In genomic region chr7:5643280-5643679, GRCh38 we compare ENCODE assay signal across 10 cellular contexts. TPM values are rescaled to one million over a fixed set of nuclear protein-coding genes. Genes with fewer than 3 reads are reported as not detected.
DNase-seq lines count a peak whose midpoint lies in the region; ATAC-seq and TF ChIP-seq lines count a peak whose summit lies in the region.
"Had no signal": no experiment of that assay in that cellular context is flagged by ENCODE, and none has a peak within 500 bp of the region (broad histone marks: within the 10 kb centered on the region; RNA-seq: fewer than 3 reads in every experiment).

No MANE protein-coding gene starts in this region.

- peaks cover 0 to 99% (median 14%) of the 10 kb centered on the region in 9 donors for H3K36me3 ChIP-seq in heart right ventricle
- H3K36me3 ChIP-seq in neural progenitor cell = no peaks in the 10 kb centered on the region
- peaks cover 19% of the 10 kb centered on the region for H3K36me3 ChIP-seq in Karpas-422 (ENCODE audit: insufficient read depth, low read length)

- H3K27me3 Mint-ChIP-seq in activated CD4-positive, alpha-beta T cell treated with anti-CD3 and anti-CD28 coated beads for 36 hours = no peaks in the 10 kb centered on the region
- H3K27me3 Mint-ChIP-seq in activated CD8-positive, alpha-beta T cell treated with anti-CD3 and anti-CD28 coated beads for 36 hours = no peaks in the 10 kb centered on the region
- peaks cover under 1% of the 10 kb centered on the region for H3K27me3 Mint-ChIP-seq in neural progenitor cell (ENCODE audit: insufficient read depth, low read depth)
- H3K27me3 Mint-ChIP-seq: activated B cell treated with CpG ODN at 0.5 μM for 24 hours had no signal

- ATAC-seq in activated CD4-positive, alpha-beta T cell treated with anti-CD3 and anti-CD28 coated beads for 36 hours = peak; percentile 61
- peak; percentile 75 for ATAC-seq in activated CD8-positive, alpha-beta T cell treated with anti-CD3 and anti-CD28 coated beads for 36 hours
- peak; percentile 69 to 91 (median 80) for ATAC-seq in heart right ventricle

- no peak for TF ChIP-seq CTCF in activated CD8-positive, alpha-beta T cell treated with anti-CD3 and anti-CD28 coated beads for 36 hours (IDR thresholded peaks at IDR 0.05)
- TF ChIP-seq CTCF in heart right ventricle (IDR thresholded peaks at IDR 0.05) (no peak), neural progenitor cell (IDR thresholded peaks at IDR 0.05) (no peak)

- peaks cover 12% of the 10 kb centered on the region for H3F3A ChIP-seq in neural progenitor cell (ENCODE audit: low read depth)

- POLR2A ChIA-PET in activated CD4-positive, alpha-beta T cell treated with anti-CD3 and anti-CD28 coated beads for 36 hours (lab: Charles Lee) = interaction anchor here (1.4 kb wide), 1 partner anchor 18 kb away, joined by 3 read pairs; no protein-coding TSS in a partner anchor
- POLR2A ChIA-PET in activated CD8-positive, alpha-beta T cell treated with anti-CD3 and anti-CD28 coated beads for 36 hours (lab: Charles Lee) = no interaction called here

- H3K36me3 Mint-ChIP-seq in activated CD4-positive, alpha-beta T cell treated with anti-CD3 and anti-CD28 coated beads for 36 hours (ENCODE audit: low read depth) = peaks cover 48% of the 10 kb centered on the region
- H3K36me3 Mint-ChIP-seq in activated CD8-positive, alpha-beta T cell treated with anti-CD3 and anti-CD28 coated beads for 36 hours (ENCODE audit: low read depth) = peaks cover 53% of the 10 kb centered on the region
- peaks cover 39% of the 10 kb centered on the region for H3K36me3 Mint-ChIP-seq in neural progenitor cell

- DNase-seq in activated CD4-positive, alpha-beta T cell treated with anti-CD3 and anti-CD28 coated beads for 36 hours = peak; percentile 47
- no peak for DNase-seq in activated CD4-positive, alpha-beta T cell treated with anti-CD3 and anti-CD28 coated beads for 1 hour
- DNase-seq in activated CD8-positive, alpha-beta T cell treated with anti-CD3 and anti-CD28 coated beads for 36 hours = peak; percentile 45
- DNase-seq in heart right ventricle (peak; percentile 40 to 47), neural progenitor cell (ENCODE audit: low spot score) (no peak), Karpas-422 (no peak), NCI-H524 (lab: John Stamatoyannopoulos, UW) (no peak)
- peak; percentile 8 to 13 for DNase-seq in stimulated activated CD8-positive, alpha-beta memory T cell treated with anti-CD3 and anti-CD28 coated beads, Interleukin-4, amount 100 ng/mL, for 1 hour (ENCODE audit: low read depth in 2 of 2, low spot score in 1 of 2)
- DNase-seq: activated B cell treated with CpG ODN at 0.5 μM for 24 hours, IMR-90 had no signal

- no peaks in the 10 kb centered on the region for H3K9me3 ChIP-seq in heart right ventricle
- no peaks in the 10 kb centered on the region for H3K9me3 ChIP-seq in neural progenitor cell (ENCODE audit: low read depth)
- H3K9me3 ChIP-seq in Karpas-422 (ENCODE audit: low read length) = no peaks in the 10 kb centered on the region

- H3K27ac ChIP-seq in heart right ventricle (peak overlapping the region in 7 of 10 donors; percentile 8 to 70 (median 53)), neural progenitor cell (no peak overlapping the region), Karpas-422 (ENCODE audit: low read length) (no peak overlapping the region)

- H3K9ac ChIP-seq in neural progenitor cell = no peak overlapping the region
- no peak overlapping the region for H3K9ac ChIP-seq in Karpas-422 (ENCODE audit: low read length)

- 59 to 66% methylated on average over 7 of the region's 7 CpGs for WGBS in heart right ventricle, 2 donors

- no peak overlapping the region for H3K4me2 ChIP-seq in neural progenitor cell
- H3K4me2 ChIP-seq in Karpas-422 (ENCODE audit: low read depth, low read length, poor library complexity, severe bottlenecking) = no peak overlapping the region

- H3K4me3 Mint-ChIP-seq in activated CD4-positive, alpha-beta T cell treated with anti-CD3 and anti-CD28 coated beads for 36 hours = no peak overlapping the region
- no peak overlapping the region for H3K4me3 Mint-ChIP-seq in activated CD8-positive, alpha-beta T cell treated with anti-CD3 and anti-CD28 coated beads for 36 hours
- H3K4me3 Mint-ChIP-seq in neural progenitor cell = no peak overlapping the region
- H3K4me3 Mint-ChIP-seq: activated B cell treated with CpG ODN at 0.5 μM for 24 hours had no signal

- H3K9me3 Mint-ChIP-seq in activated CD4-positive, alpha-beta T cell treated with anti-CD3 and anti-CD28 coated beads for 36 hours (ENCODE audit: low read depth) = no peaks in the 10 kb centered on the region
- H3K9me3 Mint-ChIP-seq in activated CD8-positive, alpha-beta T cell treated with anti-CD3 and anti-CD28 coated beads for 36 hours = no peaks in the 10 kb centered on the region
- no peaks in the 10 kb centered on the region for H3K9me3 Mint-ChIP-seq in neural progenitor cell
- H3K9me3 Mint-ChIP-seq: activated B cell treated with CpG ODN at 0.5 μM for 24 hours had no signal

- intact Hi-C loops in activated CD4-positive, alpha-beta T cell treated with anti-CD3 and anti-CD28 coated beads for 36 hours (cut with DNase I, micrococcal nuclease) = loop anchor here (2.0 to 5.0 kb wide), 2 partner anchors 58 to 59 kb away; no protein-coding TSS in a partner anchor
- intact Hi-C loops in activated CD8-positive, alpha-beta T cell treated with anti-CD3 and anti-CD28 coated beads for 36 hours (cut with micrococcal nuclease) = no loop called here
- intact Hi-C loops in heart right ventricle (cut with DNase I) = no loop called here

- no peak overlapping the region for H3K4me3 ChIP-seq in heart right ventricle
- H3K4me3 ChIP-seq in neural progenitor cell = no peak overlapping the region
- H3K4me3 ChIP-seq in Karpas-422 (ENCODE audit: low read length) = no peak overlapping the region

- no peak overlapping the region for H2AFZ ChIP-seq in neural progenitor cell (replicated peaks)
- H2AFZ ChIP-seq in Karpas-422 (ENCODE audit: low read length) = no peak overlapping the region

- H3K4me1 Mint-ChIP-seq in activated CD4-positive, alpha-beta T cell treated with anti-CD3 and anti-CD28 coated beads for 36 hours = peaks cover 37% of the 10 kb centered on the region
- peaks cover 27% of the 10 kb centered on the region for H3K4me1 Mint-ChIP-seq in activated CD8-positive, alpha-beta T cell treated with anti-CD3 and anti-CD28 coated beads for 36 hours (ENCODE audit: low read depth)
- H3K4me1 Mint-ChIP-seq in neural progenitor cell = peaks cover 10% of the 10 kb centered on the region
- H3K4me1 Mint-ChIP-seq: activated B cell treated with CpG ODN at 0.5 μM for 24 hours had no signal

- H3K27me3 ChIP-seq in heart right ventricle (no peaks in the 10 kb centered on the region), neural progenitor cell (no peaks in the 10 kb centered on the region), Karpas-422 (ENCODE audit: low read length) (no peaks in the 10 kb centered on the region)

- CTCF ChIA-PET in activated CD4-positive, alpha-beta T cell treated with anti-CD3 and anti-CD28 coated beads for 36 hours (lab: Charles Lee) = interaction anchor here (0.6 to 2.3 kb wide), 5 partner anchors 10 to 150 kb away, joined by 3 to 8 read pairs (median 6); no protein-coding TSS in a partner anchor
- CTCF ChIA-PET in activated CD8-positive, alpha-beta T cell treated with anti-CD3 and anti-CD28 coated beads for 36 hours (lab: Charles Lee) = interaction anchor here (3.5 kb wide), 1 partner anchor 22 kb away, joined by 13 read pairs; no protein-coding TSS in a partner anchor

- H4K20me1 ChIP-seq in neural progenitor cell (ENCODE audit: low read depth) (peaks cover 11% of the 10 kb centered on the region), Karpas-422 (ENCODE audit: insufficient read depth, low read depth, low read length) (no peaks in the 10 kb centered on the region)

- H3K79me2 ChIP-seq in neural progenitor cell (ENCODE audit: low read depth) (no peaks in the 10 kb centered on the region), Karpas-422 (ENCODE audit: low read length) (no peaks in the 10 kb centered on the region)

- H3K27ac Mint-ChIP-seq in activated CD4-positive, alpha-beta T cell treated with anti-CD3 and anti-CD28 coated beads for 36 hours = no peak overlapping the region
- peak overlapping the region; percentile 58 for H3K27ac Mint-ChIP-seq in activated CD8-positive, alpha-beta T cell treated with anti-CD3 and anti-CD28 coated beads for 36 hours
- no peak overlapping the region for H3K27ac Mint-ChIP-seq in neural progenitor cell
- H3K27ac Mint-ChIP-seq: activated B cell treated with CpG ODN at 0.5 μM for 24 hours had no signal

- no peaks in the 10 kb centered on the region for H3K9me2 ChIP-seq in Karpas-422 (replicated peaks; ENCODE audit: insufficient read depth, low read length)

- H3K4me1 ChIP-seq in heart right ventricle = peaks cover 0 to 31% (median 23%) of the 10 kb centered on the region in 9 donors
- peaks cover 7% of the 10 kb centered on the region for H3K4me1 ChIP-seq in neural progenitor cell
- H3K4me1 ChIP-seq in Karpas-422 (ENCODE audit: low read length) = no peaks in the 10 kb centered on the region

RNA-seq across cellular contexts. Expression of gene FSCN1, which starts 50.7 kb away (rescaled TPM):
- 10 to 100 TPM; 18.5 to 21.0 TPM for total RNA-seq in activated CD4-positive, alpha-beta T cell treated with anti-CD3 and anti-CD28 coated beads for 36 hours
- total RNA-seq in activated CD8-positive, alpha-beta T cell treated with anti-CD3 and anti-CD28 coated beads for 36 hours = 10 to 100 TPM; 24.5 to 25.2 TPM
- 10 to 100 TPM in 7 of 10 donors, 1 to 10 TPM in 3; 7.9 to 42.6 (median 15.9) TPM for total RNA-seq in heart right ventricle
- polyA plus RNA-seq in heart right ventricle = 10 to 100 TPM in 1 of 2 donors, 1 to 10 TPM in 1; 6.9 to 24.0 TPM
- 76.3 and 256 TPM in 2 replicates for total RNA-seq in neural progenitor cell (ENCODE audit: low replicate concordance)
- total RNA-seq in Karpas-422 (2014; rRNA removed; shearing (Covaris generic); ENCODE audit: low replicate concordance) = 5.4 and 10.6 TPM in 2 replicates

Comparison
In these comparisons a context has a peak if more than half of its experiments do, and no peak if none do; other contexts are left out.
1. DNase-seq: peak in activated CD4-positive, alpha-beta T cell treated with anti-CD3 and anti-CD28 coated beads for 36 hours (single experiment), activated CD8-positive, alpha-beta T cell treated with anti-CD3 and anti-CD28 coated beads for 36 hours (single experiment), heart right ventricle (2 of 2) and stimulated activated CD8-positive, alpha-beta memory T cell treated with anti-CD3 and anti-CD28 coated beads, Interleukin-4, amount 100 ng/mL, for 1 hour (2 of 2); none in activated CD4-positive, alpha-beta T cell treated with anti-CD3 and anti-CD28 coated beads for 1 hour (single experiment), neural progenitor cell (single experiment), Karpas-422 (single experiment) and NCI-H524 (0 of 2).
2. H3K27ac ChIP-seq: peak in heart right ventricle (7 of 10); none in neural progenitor cell (single experiment) and Karpas-422 (single experiment).
3. intact Hi-C loops: an anchor here in activated CD4-positive, alpha-beta T cell treated with anti-CD3 and anti-CD28 coated beads for 36 hours (2.0 to 5.0 kb wide); none called in activated CD8-positive, alpha-beta T cell treated with anti-CD3 and anti-CD28 coated beads for 36 hours and heart right ventricle.
4. Peak in every context shown above with its lines, with median percentiles within 50 percentile points of each other: ATAC-seq.